12 cellular contexts compared by ENCODE assay signal in genomic region chr12:111274820-111275219, GRCh38.
DNase-seq lines count a peak whose midpoint lies in the region; ATAC-seq, FAIRE-seq and TF ChIP-seq lines count a peak whose summit lies in the region.
"Had no signal": no experiment of that assay in that cellular context is flagged by ENCODE, and none has a peak within 500 bp of the region (broad histone marks: within the 10 kb centered on the region; RNA-seq: fewer than 3 reads in every experiment).

No MANE protein-coding gene starts in this region.

- TF ChIP-seq CTCF in GM12878 (IDR thresholded peaks at IDR 0.05 in 2 of 3, conservative IDR thresholded peaks at IDR 0.05 in 1 of 3; ENCODE audit: control insufficient read depth in 2 of 3, extremely low read depth in 1 of 3, insufficient read depth in 1 of 3, low read depth in 3 of 3, low read length in 3 of 3) (peak in 2 of 3 experiments; percentile 33 to 54; a peak in 4 of 6 replicates), neural crest cell (conservative IDR thresholded peaks at IDR 0.05) (peak; percentile 57)

- H3K4me1 ChIP-seq in Karpas-422 (ENCODE audit: low read length), result no peaks in the 10 kb centered on the region
- no peaks in the 10 kb centered on the region for H3K4me1 ChIP-seq in GM12878 (ENCODE audit: control insufficient read depth, insufficient read depth, low read length)

- TF ChIP-seq RAD21 in GM12878 (IDR thresholded peaks at IDR 0.05; ENCODE audit: insufficient read depth, low read depth, low read length), result peak; percentile 47

- intact Hi-C loops in GM12878 (cut with micrococcal nuclease; ENCODE audit: unreplicated experiment), result no loop called here

- in situ Hi-C loops in GM12878 (cut with MboI), result no loop called here

- H3K9ac ChIP-seq in Karpas-422 (ENCODE audit: low read length) (no peak overlapping the region), GM12878 (ENCODE audit: control insufficient read depth, insufficient read depth, low read length) (no peak overlapping the region)
- H3K9ac ChIP-seq: BLaER1 had no signal

- TF ChIP-seq EP300 in GM12878 (IDR thresholded peaks at IDR 0.05; ENCODE audit: borderline replicate concordance in 1 of 2, control insufficient read depth in 1 of 2, low read depth in 2 of 2, low read length in 2 of 2), result no peak

- H3K79me2 ChIP-seq in Karpas-422 (ENCODE audit: low read length) (no peaks in the 10 kb centered on the region), GM12878 (ENCODE audit: control insufficient read depth, insufficient read depth, low read length) (no peaks in the 10 kb centered on the region)

- H3K4me3 ChIP-seq in Karpas-422 (ENCODE audit: low read length) (no peak overlapping the region), GM12878 (no peak overlapping the region)
- H3K4me3 ChIP-seq: BLaER1 had no signal

- no peaks in the 10 kb centered on the region for H4K20me1 ChIP-seq in Karpas-422 (ENCODE audit: insufficient read depth, low read depth, low read length)
- no peaks in the 10 kb centered on the region for H4K20me1 ChIP-seq in GM12878 (ENCODE audit: control insufficient read depth, insufficient read depth)
- H4K20me1 ChIP-seq: BLaER1 had no signal

- no peak overlapping the region for H3K4me3 Mint-ChIP-seq in neural crest cell
- H3K4me3 Mint-ChIP-seq: memory B cell had no signal

- H3K9me3 ChIP-seq in Karpas-422 (ENCODE audit: low read length) (no peaks in the 10 kb centered on the region), GM12878 (replicated peaks; ENCODE audit: control insufficient read depth, insufficient read depth, low read length) (no peaks in the 10 kb centered on the region)
- H3K9me3 ChIP-seq: BLaER1 had no signal

- CTCF ChIA-PET in GM12878 (lab: Yijun Ruan, JAX), result interaction anchor here (0.6 to 1.5 kb wide), 3 partner anchors 24 to 379 kb away, joined by 3 to 8 read pairs (median 5); no protein-coding TSS in a partner anchor

- H3K27ac ChIP-seq in Karpas-422 (ENCODE audit: low read length) (no peak overlapping the region), GM12878 (ENCODE audit: control insufficient read depth, insufficient read depth) (no peak overlapping the region)
- H3K27ac ChIP-seq: BLaER1 had no signal

- DNase-seq in NCI-H2171 treated with DMSO at 0.1 percent for 48 hours (lab: John Stamatoyannopoulos, UW) (peak; percentile 19), NCI-H2171 (lab: John Stamatoyannopoulos, UW) (no peak), Karpas-422 (peak; percentile 68), GM12878 (ENCODE audit: low read depth, low spot score) (no peak), neural crest cell (ENCODE audit: low read depth, low spot score) (no peak), C1 segment of cervical spinal cord (lab: John Stamatoyannopoulos, UW) (no peak)
- no peak for DNase-seq in stimulated activated CD4-positive, alpha-beta T cell treated with anti-CD3 and anti-CD28 coated beads, Interleukin-4, amount 100 ng/mL, for 4 hours
- DNase-seq in activated naive CD4-positive, alpha-beta T cell (lab: John Stamatoyannopoulos, UW), result no peak
- DNase-seq: activated CD8-positive, alpha-beta memory T cell treated with anti-CD3 and anti-CD28 coated beads, Interleukin-2, amount 50 U/mL, for 4 hours; effector memory CD4-positive, alpha-beta T cell had no signal

- 47% methylated on average over 6 of the region's 6 CpGs for WGBS in GM12878 (ENCODE audit: insufficient coverage, insufficient replicate concordance, low lambda C conversion rate, missing lambda C conversion rate)

- H3K27ac Mint-ChIP-seq in neural crest cell (ENCODE audit: unreplicated experiment), result no peak overlapping the region
- H3K27ac Mint-ChIP-seq: memory B cell had no signal

- TF ChIP-seq POLR2A in GM12878 (IDR thresholded peaks at IDR 0.05; ENCODE audit: low read depth, low read length), result no peak

- H3K36me3 Mint-ChIP-seq in neural crest cell (ENCODE audit: low read depth), result no peaks in the 10 kb centered on the region
- H3K36me3 Mint-ChIP-seq: memory B cell had no signal

- RAD21 ChIA-PET in GM12878 (lab: Charles Lee; ENCODE audit: unreplicated experiment), result interaction anchor here (0.6 kb wide), 2 partner anchors 85 to 1058 kb away, joined by 3 read pairs; no protein-coding TSS in a partner anchor

- no peaks in the 10 kb centered on the region for H3K9me3 Mint-ChIP-seq in neural crest cell

- H3K27me3 ChIP-seq in Karpas-422 (ENCODE audit: low read length) (no peaks in the 10 kb centered on the region), GM12878 (replicated peaks in 1 of 2; ENCODE audit: control insufficient read depth in 2 of 2, insufficient read depth in 2 of 2, low read length in 1 of 2) (no peaks in the 10 kb centered on the region; a peak in 1 of 4 replicates)
- H3K27me3 ChIP-seq: BLaER1 had no signal

- POLR2A ChIA-PET in GM12878 (lab: Charles Lee), result no interaction called here

- H2AFZ ChIP-seq in Karpas-422 (ENCODE audit: low read length), result no peak overlapping the region
- H2AFZ ChIP-seq in GM12878 (ENCODE audit: control insufficient read depth, low read depth, low read length), result no peak overlapping the region

- BruUV-seq in GM12878 (replicated peaks; lab: Mats Ljungman, UMichigan), result no TSS peak

- no peaks in the 10 kb centered on the region for H3K9me2 ChIP-seq in Karpas-422 (replicated peaks; ENCODE audit: insufficient read depth, low read length)

- H3K4me2 ChIP-seq in Karpas-422 (ENCODE audit: low read depth, low read length, poor library complexity, severe bottlenecking) (no peak overlapping the region), GM12878 (ENCODE audit: control insufficient read depth, insufficient read depth) (no peak overlapping the region)
- H3K4me2 ChIP-seq: BLaER1 had no signal

- ATAC-seq in GM12878, result no peak

- H3K36me3 ChIP-seq in Karpas-422 (ENCODE audit: insufficient read depth, low read length) (no peaks in the 10 kb centered on the region), GM12878 (ENCODE audit: control insufficient read depth in 2 of 2, insufficient read depth in 2 of 2, low read length in 1 of 2) (no peaks in the 10 kb centered on the region)
- H3K36me3 ChIP-seq: BLaER1 had no signal

- no peak for FAIRE-seq in GM12878 (lab: Jason Lieb, UNC)

- SMC1A ChIA-PET in GM12878 (lab: Charles Lee; ENCODE audit: uncharacterized antibody, unreplicated experiment), result interaction anchor here (1.3 kb wide), 1 partner anchor 379 kb away, joined by 3 read pairs; no protein-coding TSS in a partner anchor

- peaks cover 22% of the 10 kb centered on the region for H3K4me1 Mint-ChIP-seq in neural crest cell
- H3K4me1 Mint-ChIP-seq: memory B cell had no signal

- no peaks in the 10 kb centered on the region for H3K27me3 Mint-ChIP-seq in neural crest cell (ENCODE audit: low read depth)

TF ChIP-seq in GM12878, 131 proteins besides CTCF, POLR2A, EP300 and RAD21:
- TF ChIP-seq ZNF592 (IDR thresholded peaks at IDR 0.05) (no peak), POU2F2 (IDR thresholded peaks at IDR 0.05; ENCODE audit: borderline replicate concordance, low read depth, low read length) (no peak), RUNX3 (IDR thresholded peaks at IDR 0.05; ENCODE audit: low read length) (peak; percentile 42; the same call in 1 of the 2 replicates), ATF3 (IDR thresholded peaks at IDR 0.05; ENCODE audit: borderline replicate concordance, extremely low read depth, low read depth, low read length) (no peak), ZNF384 (IDR thresholded peaks at IDR 0.05; ENCODE audit: borderline replicate concordance, low read depth, low read length) (peak; percentile 75), HCFC1 (IDR thresholded peaks at IDR 0.05; ENCODE audit: low read length) (no peak), MYB (IDR thresholded peaks at IDR 0.05; ENCODE audit: borderline replicate concordance, low read depth, low read length) (no peak), CBFB (IDR thresholded peaks at IDR 0.05; ENCODE audit: low read depth) (no peak)

Comparison
In these comparisons a context has a peak if more than half of its experiments do, and no peak if none do; other contexts are left out.
1. DNase-seq: peak in NCI-H2171 treated with DMSO at 0.1 percent for 48 hours (single experiment) and Karpas-422 (single experiment); none in NCI-H2171 (single experiment), GM12878 (single experiment), neural crest cell (single experiment), stimulated activated CD4-positive, alpha-beta T cell treated with anti-CD3 and anti-CD28 coated beads, Interleukin-4, amount 100 ng/mL, for 4 hours (0 of 2), C1 segment of cervical spinal cord (0 of 14) and activated naive CD4-positive, alpha-beta T cell (0 of 4).